ENCODE assay signal across 15 cellular contexts in the genomic region with DNA sequence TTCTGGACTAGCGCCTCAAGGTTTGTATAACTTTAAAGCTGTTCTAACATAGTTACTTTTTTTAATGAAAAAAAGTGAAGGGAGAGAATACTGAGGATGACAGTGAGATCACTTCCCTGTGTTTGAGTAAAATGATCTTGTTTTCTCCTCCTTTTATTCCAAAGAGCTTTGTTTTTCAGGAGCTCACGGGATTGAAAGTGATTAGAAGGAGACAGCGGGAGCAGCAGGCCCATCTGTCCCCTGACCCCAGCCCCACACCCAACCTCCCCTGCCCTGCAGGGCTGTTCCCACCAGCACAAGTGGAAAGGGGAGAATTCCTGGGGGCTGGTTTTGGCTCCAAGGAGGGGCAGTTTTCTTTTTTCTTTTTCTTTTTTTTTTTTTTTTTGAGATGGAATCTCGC. TPM values are rescaled to one million over a fixed set of nuclear protein-coding genes. Genes with fewer than 3 reads are reported as not detected.
"Had no signal": no experiment of that assay in that cellular context is flagged by ENCODE, and none has a peak within 500 bp of the region (broad histone marks: within the 10 kb centered on the region; RNA-seq: fewer than 3 reads in every experiment).

No MANE protein-coding gene starts in this region.

- H3K27ac ChIP-seq: esophagus squamous epithelium, parathyroid adenoma, thyroid gland, uterus had no signal

- H3K9ac ChIP-seq: parathyroid adenoma had no signal

- H3K4me3 Mint-ChIP-seq: activated CD4-positive, alpha-beta T cell treated with anti-CD3 and anti-CD28 coated beads for 36 hours; activated CD8-positive, alpha-beta T cell treated with anti-CD3 and anti-CD28 coated beads, Interleukin-2, amount 10 ng/mL, durations not matched to agents 7 days and 5 days; activated naive CD8-positive, alpha-beta T cell treated with anti-CD3 and anti-CD28 coated beads, Interleukin-2, amount 10 ng/mL, durations not matched to agents 7 days and 5 days; natural killer cell treated with Interleukin-12 subunit alpha and Interleukin-12 subunit beta and Interleukin-15 and Interleukin-18, amount 100 ng/mL, for 72 hours had no signal

- H3K9me3 Mint-ChIP-seq: activated naive CD8-positive, alpha-beta T cell treated with anti-CD3 and anti-CD28 coated beads, Interleukin-2, amount 10 ng/mL, durations not matched to agents 7 days and 5 days; natural killer cell treated with Interleukin-12 subunit alpha and Interleukin-12 subunit beta and Interleukin-15 and Interleukin-18, amount 100 ng/mL, for 72 hours had no signal

- ATAC-seq: activated CD4-positive, alpha-beta T cell treated with anti-CD3 and anti-CD28 coated beads for 36 hours; activated CD8-positive, alpha-beta T cell treated with anti-CD3 and anti-CD28 coated beads, Interleukin-2, amount 10 ng/mL, durations not matched to agents 7 days and 5 days had no signal

- H3K4me1 ChIP-seq: esophagus squamous epithelium, parathyroid adenoma, thyroid gland, uterus had no signal

- H3K27me3 ChIP-seq: thyroid gland, uterus had no signal

- H3K4me3 ChIP-seq: esophagus squamous epithelium, thyroid gland, uterus had no signal

- H3K4me1 Mint-ChIP-seq: activated CD4-positive, alpha-beta T cell treated with anti-CD3 and anti-CD28 coated beads for 36 hours; activated naive CD8-positive, alpha-beta T cell treated with anti-CD3 and anti-CD28 coated beads, Interleukin-2, amount 10 ng/mL, durations not matched to agents 7 days and 5 days had no signal

- H3K27ac Mint-ChIP-seq: activated CD4-positive, alpha-beta T cell treated with anti-CD3 and anti-CD28 coated beads for 36 hours; activated CD8-positive, alpha-beta T cell treated with anti-CD3 and anti-CD28 coated beads, Interleukin-2, amount 10 ng/mL, durations not matched to agents 7 days and 5 days; activated naive CD8-positive, alpha-beta T cell treated with anti-CD3 and anti-CD28 coated beads, Interleukin-2, amount 10 ng/mL, durations not matched to agents 7 days and 5 days; natural killer cell treated with Interleukin-12 subunit alpha and Interleukin-12 subunit beta and Interleukin-15 and Interleukin-18, amount 100 ng/mL, for 72 hours had no signal

- H3K9me3 ChIP-seq: esophagus squamous epithelium, thyroid gland, uterus had no signal

- H3K27me3 Mint-ChIP-seq: activated CD4-positive, alpha-beta T cell treated with anti-CD3 and anti-CD28 coated beads for 36 hours; activated naive CD8-positive, alpha-beta T cell treated with anti-CD3 and anti-CD28 coated beads, Interleukin-2, amount 10 ng/mL, durations not matched to agents 7 days and 5 days; natural killer cell treated with Interleukin-12 subunit alpha and Interleukin-12 subunit beta and Interleukin-15 and Interleukin-18, amount 100 ng/mL, for 72 hours had no signal

- H3K36me3 Mint-ChIP-seq: activated naive CD8-positive, alpha-beta T cell treated with anti-CD3 and anti-CD28 coated beads, Interleukin-2, amount 10 ng/mL, durations not matched to agents 7 days and 5 days; natural killer cell treated with Interleukin-12 subunit alpha and Interleukin-12 subunit beta and Interleukin-15 and Interleukin-18, amount 100 ng/mL, for 72 hours had no signal

- H3K36me3 ChIP-seq: esophagus squamous epithelium, thyroid gland, uterus had no signal

- DNase-seq: activated CD4-positive, alpha-beta T cell treated with anti-CD3 and anti-CD28 coated beads for 36 hours; activated CD8-positive, alpha-beta memory T cell treated with anti-CD3 and anti-CD28 coated beads, Interleukin-2, amount 50 U/mL, for 48 hours; activated CD8-positive, alpha-beta T cell treated with anti-CD3 and anti-CD28 coated beads, Interleukin-2, amount 10 ng/mL, durations not matched to agents 7 days and 5 days; activated naive CD8-positive, alpha-beta T cell treated with anti-CD3 and anti-CD28 coated beads, Interleukin-2, amount 10 ng/mL, durations not matched to agents 7 days and 5 days; anterior cingulate cortex; cerebellar nuclear complex; dermis blood vessel endothelial cell; esophagus squamous epithelium; foreskin fibroblast; small intestine; T-helper 9 cell; thyroid gland; uterus had no signal

RNA-seq across cellular contexts. Expression of gene DNMT3L, which starts 2.1 kb away (rescaled TPM):
- total RNA-seq: activated CD4-positive, alpha-beta T cell treated with anti-CD3 and anti-CD28 coated beads for 36 hours; activated CD8-positive, alpha-beta T cell treated with anti-CD3 and anti-CD28 coated beads, Interleukin-2, amount 10 ng/mL, durations not matched to agents 7 days and 5 days; activated naive CD8-positive, alpha-beta T cell treated with anti-CD3 and anti-CD28 coated beads, Interleukin-2, amount 10 ng/mL, durations not matched to agents 7 days and 5 days; dermis blood vessel endothelial cell; esophagus squamous epithelium; natural killer cell treated with Interleukin-12 subunit alpha and Interleukin-12 subunit beta and Interleukin-15 and Interleukin-18, amount 100 ng/mL, for 72 hours; thyroid gland; uterus had no signal
- polyA plus RNA-seq: small intestine had no signal

RNA-seq across cellular contexts. Expression of gene AIRE, which starts 21.9 kb away (rescaled TPM):
- total RNA-seq: activated CD4-positive, alpha-beta T cell treated with anti-CD3 and anti-CD28 coated beads for 36 hours; activated CD8-positive, alpha-beta T cell treated with anti-CD3 and anti-CD28 coated beads, Interleukin-2, amount 10 ng/mL, durations not matched to agents 7 days and 5 days; activated naive CD8-positive, alpha-beta T cell treated with anti-CD3 and anti-CD28 coated beads, Interleukin-2, amount 10 ng/mL, durations not matched to agents 7 days and 5 days; dermis blood vessel endothelial cell; esophagus squamous epithelium; natural killer cell treated with Interleukin-12 subunit alpha and Interleukin-12 subunit beta and Interleukin-15 and Interleukin-18, amount 100 ng/mL, for 72 hours had no signal
